ENCODE assay signal across 1 cellular context in the genomic region with DNA sequence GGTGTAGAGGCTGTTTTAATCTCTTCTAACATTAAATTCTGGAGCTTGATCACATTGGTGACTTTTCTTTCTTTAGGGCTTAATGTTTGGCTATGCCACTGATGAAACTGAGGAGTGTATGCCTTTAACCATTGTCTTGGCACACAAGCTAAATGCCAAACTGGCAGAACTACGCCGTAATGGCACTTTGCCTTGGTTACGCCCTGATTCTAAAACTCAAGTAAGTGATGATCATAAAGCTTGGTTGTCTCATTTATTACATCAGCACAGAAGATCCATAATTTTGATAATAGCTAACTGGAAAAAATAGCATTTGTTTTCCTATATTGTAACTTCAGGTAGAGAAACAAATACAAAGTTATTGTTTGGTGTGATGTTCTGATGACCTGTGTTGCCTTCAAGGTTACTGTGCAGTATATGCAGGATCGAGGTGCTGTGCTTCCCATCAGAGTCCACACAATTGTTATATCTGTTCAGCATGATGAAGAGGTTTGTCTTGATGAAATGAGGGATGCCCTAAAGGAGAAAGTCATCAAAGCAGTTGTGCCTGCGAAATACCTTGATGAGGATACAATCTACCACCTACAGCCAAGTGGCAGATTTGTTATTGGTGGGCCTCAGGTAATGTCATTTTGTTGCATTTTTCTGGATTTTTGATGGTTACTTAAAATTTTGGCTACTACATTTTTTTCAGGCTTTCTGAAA.
TF ChIP-seq lines count a peak whose summit lies in the region.

No MANE protein-coding gene starts in this region.

TF ChIP-seq in K562, 482 proteins besides CTCF, POLR2A, EP300 and RAD21:
- TF ChIP-seq EGR1 (conservative IDR thresholded peaks at IDR 0.05) (no peak), BRD4 (IDR thresholded peaks at IDR 0.05) (0 out of 2 replicates have a peak, but pooled peaks have one; percentile 42), CHD1 (IDR thresholded peaks at IDR 0.05; ENCODE audit: low read length) (peak; percentile 5), GTF3C2 (IDR thresholded peaks at IDR 0.05; ENCODE audit: borderline replicate concordance, extremely low read depth, insufficient read length) (no peak), MCM3 (IDR thresholded peaks at IDR 0.05) (no peak), HNRNPL (IDR thresholded peaks at IDR 0.05; ENCODE audit: low read depth, low read length) (peak; percentile 42; the same call in 1 of the 2 replicates), FOXO4 (CRISPR knock-in tag; IDR thresholded peaks at IDR 0.05) (no peak)
- TF ChIP-seq, protein P1, sequence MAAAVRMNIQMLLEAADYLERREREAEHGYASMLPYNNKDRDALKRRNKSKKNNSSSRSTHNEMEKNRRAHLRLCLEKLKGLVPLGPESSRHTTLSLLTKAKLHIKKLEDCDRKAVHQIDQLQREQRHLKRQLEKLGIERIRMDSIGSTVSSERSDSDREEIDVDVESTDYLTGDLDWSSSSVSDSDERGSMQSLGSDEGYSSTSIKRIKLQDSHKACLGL (CRISPR knock-in tag; IDR thresholded peaks at IDR 0.05; ENCODE audit: borderline replicate concordance, poor library complexity, severe bottlenecking) = no peak
- TF ChIP-seq, protein P2, sequence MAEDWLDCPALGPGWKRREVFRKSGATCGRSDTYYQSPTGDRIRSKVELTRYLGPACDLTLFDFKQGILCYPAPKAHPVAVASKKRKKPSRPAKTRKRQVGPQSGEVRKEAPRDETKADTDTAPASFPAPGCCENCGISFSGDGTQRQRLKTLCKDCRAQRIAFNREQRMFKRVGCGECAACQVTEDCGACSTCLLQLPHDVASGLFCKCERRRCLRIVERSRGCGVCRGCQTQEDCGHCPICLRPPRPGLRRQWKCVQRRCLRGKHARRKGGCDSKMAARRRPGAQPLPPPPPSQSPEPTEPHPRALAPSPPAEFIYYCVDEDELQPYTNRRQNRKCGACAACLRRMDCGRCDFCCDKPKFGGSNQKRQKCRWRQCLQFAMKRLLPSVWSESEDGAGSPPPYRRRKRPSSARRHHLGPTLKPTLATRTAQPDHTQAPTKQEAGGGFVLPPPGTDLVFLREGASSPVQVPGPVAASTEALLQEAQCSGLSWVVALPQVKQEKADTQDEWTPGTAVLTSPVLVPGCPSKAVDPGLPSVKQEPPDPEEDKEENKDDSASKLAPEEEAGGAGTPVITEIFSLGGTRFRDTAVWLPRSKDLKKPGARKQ (CRISPR knock-in tag; IDR thresholded peaks at IDR 0.05) = no peak
TF ChIP-seq in K562: peak in this region for 3.
